In the genomic region with DNA sequence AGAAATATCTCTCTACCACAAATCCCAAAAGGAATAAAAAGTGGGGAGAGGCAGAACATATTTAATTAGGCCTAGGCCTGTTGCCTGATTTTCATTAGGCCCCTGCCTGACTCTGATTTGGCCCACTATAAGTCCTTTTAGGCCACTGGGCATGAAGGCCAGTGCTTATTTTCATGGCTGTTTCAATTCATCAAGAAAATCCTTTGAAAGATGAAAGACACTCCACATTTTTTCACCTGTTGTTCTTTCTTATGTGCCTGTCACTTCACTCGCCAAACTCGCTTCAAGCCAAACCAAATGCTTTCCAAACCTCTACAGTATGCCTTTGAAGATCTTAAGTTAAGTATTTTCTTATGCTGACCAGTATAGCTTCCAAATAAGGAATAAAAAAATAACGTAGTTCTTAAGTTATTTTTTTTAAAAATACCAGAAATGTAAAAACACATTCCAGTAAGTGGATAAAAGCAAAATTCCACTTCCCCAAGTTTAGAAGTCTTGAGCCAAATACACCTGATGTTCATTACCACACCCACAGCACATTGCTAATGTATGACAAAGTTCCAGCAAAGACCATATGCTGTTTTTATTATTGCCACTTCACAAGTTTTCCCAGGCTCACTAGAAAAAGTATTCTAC, we compare ENCODE assay signal across 24 cellular contexts.
DNase-seq lines count a peak whose midpoint lies in the region; ATAC-seq and TF ChIP-seq lines count a peak whose summit lies in the region.
"Had no signal": no experiment of that assay in that cellular context is flagged by ENCODE, and none has a peak within 500 bp of the region (broad histone marks: within the 10 kb centered on the region; RNA-seq: fewer than 3 reads in every experiment).

No MANE protein-coding gene starts in this region.

- no peak for ATAC-seq in HG03196 (IDR thresholded peaks at IDR 0.05; ENCODE audit: unreplicated experiment)
- ATAC-seq in stimulated activated naive CD8-positive, alpha-beta T cell treated with anti-CD3 and anti-CD28 coated beads, Interleukin-15, amount 100 ng/mL, for 72 hours, result no peak
- ATAC-seq: activated T-cell treated with anti-CD3 and anti-CD28 coated beads, Interleukin-2, amount 50 U/mL, for 4 hours; heart left ventricle; K562; right lobe of liver; SK-N-SH treated with all-trans-retinoic acid at 6 μM for 48 hours had no signal

- no peaks in the 10 kb centered on the region for H3K27me3 ChIP-seq in muscle layer of colon (ENCODE audit: control insufficient read depth in 1 of 2, insufficient read depth in 2 of 2, low read length in 2 of 2)
- H3K27me3 ChIP-seq in sigmoid colon, result no peaks in the 10 kb centered on the region
- H3K27me3 ChIP-seq: dorsolateral prefrontal cortex, heart left ventricle, right lobe of liver, stomach, tibial nerve had no signal

- no peak overlapping the region for H3K27ac Mint-ChIP-seq in stimulated activated naive CD8-positive, alpha-beta T cell treated with anti-CD3 and anti-CD28 coated beads, Interleukin-15, amount 100 ng/mL, for 72 hours
- H3K27ac Mint-ChIP-seq: CD4-positive, alpha-beta memory T cell; memory B cell; naive B cell had no signal

- H3K4me3 Mint-ChIP-seq in stimulated activated naive CD8-positive, alpha-beta T cell treated with anti-CD3 and anti-CD28 coated beads, Interleukin-15, amount 100 ng/mL, for 72 hours, result no peak overlapping the region
- H3K4me3 Mint-ChIP-seq: activated T-cell treated with anti-CD3 and anti-CD28 coated beads, Interleukin-2, amount 50 U/mL, for 4 hours; CD4-positive, alpha-beta memory T cell; memory B cell; naive B cell had no signal

- H3K9ac ChIP-seq in muscle layer of colon (ENCODE audit: low read length), result no peak overlapping the region

- H3K9me3 Mint-ChIP-seq in stimulated activated naive CD8-positive, alpha-beta T cell treated with anti-CD3 and anti-CD28 coated beads, Interleukin-15, amount 100 ng/mL, for 72 hours, result peaks cover 10 to 14% of the 10 kb centered on the region in 2 donors
- H3K9me3 Mint-ChIP-seq: memory B cell had no signal

- H3K36me3 ChIP-seq in muscle layer of colon (ENCODE audit: insufficient read depth, low read length) (no peaks in the 10 kb centered on the region), sigmoid colon (no peaks in the 10 kb centered on the region)
- H3K36me3 ChIP-seq: heart left ventricle, right lobe of liver, stomach, tibial nerve had no signal

- H3K4me1 ChIP-seq in muscle layer of colon (ENCODE audit: insufficient read depth, low read length) (peaks cover 35% of the 10 kb centered on the region), sigmoid colon (peaks cover 0 to 58% (median 42%) of the 10 kb centered on the region in 4 donors)
- H3K4me1 ChIP-seq: right lobe of liver, stomach had no signal

- H3K27me3 Mint-ChIP-seq in stimulated activated naive CD8-positive, alpha-beta T cell treated with anti-CD3 and anti-CD28 coated beads, Interleukin-15, amount 100 ng/mL, for 72 hours, result no peaks in the 10 kb centered on the region
- H3K27me3 Mint-ChIP-seq: CD4-positive, alpha-beta memory T cell had no signal

- intact Hi-C loops in sigmoid colon (cut with DNase I), result loop anchor here (10.0 kb wide), 1 partner anchor 430 kb away; a partner anchor contains a TSS

- peak; percentile 35 for DNase-seq in GM03348 (ENCODE audit: low spot score)
- peak; percentile 59 for DNase-seq in astrocyte of the cerebellum (ENCODE audit: low read depth)
- no peak for DNase-seq in sigmoid colon
- DNase-seq in NCI-H146 treated with DMSO at 0.1 percent for 48 hours (lab: John Stamatoyannopoulos, UW; ENCODE audit: unreplicated experiment), result no peak
- no peak for DNase-seq in stimulated activated naive CD8-positive, alpha-beta T cell treated with anti-CD3 and anti-CD28 coated beads, Interleukin-15, amount 100 ng/mL, for 72 hours
- no peak for DNase-seq in cerebellar cortex (ENCODE audit: low spot score)
- DNase-seq: activated CD4-positive, alpha-beta T cell treated with anti-CD3 and anti-CD28 coated beads for 4 hours; activated T-cell treated with anti-CD3 and anti-CD28 coated beads, Interleukin-2, amount 50 U/mL, for 4 hours; CD4-positive, alpha-beta memory T cell; central memory CD4-positive, alpha-beta T cell; dorsolateral prefrontal cortex; heart left ventricle; naive B cell; NCI-H1694; NCI-H748 treated with DMSO at 0.1 percent for 48 hours; right lobe of liver; stimulated activated CD4-positive, alpha-beta T cell treated with anti-CD3 and anti-CD28 coated beads, Interleukin-15, amount 100 ng/mL, for 24 hours; stomach had no signal

- no peak overlapping the region for H3K4me3 ChIP-seq in astrocyte of the cerebellum (ENCODE audit: low read depth, low read length)
- no peak overlapping the region for H3K4me3 ChIP-seq in muscle layer of colon (ENCODE audit: low read depth in 1 of 2, low read length in 2 of 2)
- no peak overlapping the region for H3K4me3 ChIP-seq in sigmoid colon
- H3K4me3 ChIP-seq: dorsolateral prefrontal cortex, heart left ventricle, K562, right lobe of liver, stomach, tibial nerve had no signal

- TF ChIP-seq POLR2A in sigmoid colon (IDR thresholded peaks at IDR 0.05), result no peak

- TF ChIP-seq CTCF in astrocyte of the cerebellum (IDR thresholded peaks at IDR 0.05; ENCODE audit: low read depth, low read length, missing control alignments) (no peak), sigmoid colon (IDR thresholded peaks at IDR 0.05) (no peak)

- in situ Hi-C loops in astrocyte of the cerebellum (cut with HindIII; ENCODE audit: low sequenced_read_pairs), result no loop called here

- 81 to 84% methylated on average over 3 of the region's 3 CpGs for WGBS in sigmoid colon, 2 donors

- H3K27ac ChIP-seq in muscle layer of colon (ENCODE audit: low read depth, low read length) (peak overlapping the region; percentile 55), sigmoid colon (peak overlapping the region in 3 of 4 donors; percentile 60 to 69 (median 65))
- H3K27ac ChIP-seq: right lobe of liver, stomach, tibial nerve had no signal

- no peak for TF ChIP-seq EP300 in sigmoid colon (IDR thresholded peaks at IDR 0.05)

- H3K9me3 ChIP-seq in muscle layer of colon (ENCODE audit: low read length) (no peaks in the 10 kb centered on the region), sigmoid colon (no peaks in the 10 kb centered on the region)
- H3K9me3 ChIP-seq: right lobe of liver had no signal

- H3K4me1 Mint-ChIP-seq in stimulated activated naive CD8-positive, alpha-beta T cell treated with anti-CD3 and anti-CD28 coated beads, Interleukin-15, amount 100 ng/mL, for 72 hours, result no peaks in the 10 kb centered on the region
- H3K4me1 Mint-ChIP-seq: CD4-positive, alpha-beta memory T cell; memory B cell; naive B cell had no signal

Comparison
In these comparisons a context has a peak if more than half of its experiments do, and no peak if none do; other contexts are left out.
1. DNase-seq: peak in GM03348 (single experiment) and astrocyte of the cerebellum (single experiment); none in sigmoid colon (single experiment), NCI-H146 treated with DMSO at 0.1 percent for 48 hours (single experiment), stimulated activated naive CD8-positive, alpha-beta T cell treated with anti-CD3 and anti-CD28 coated beads, Interleukin-15, amount 100 ng/mL, for 72 hours (0 of 2) and cerebellar cortex (single experiment).